Comparison of ENCODE assay signal across 15 cellular contexts in genomic region chr18:45402485-45403056, GRCh38.
DNase-seq lines count a peak whose midpoint lies in the region; ATAC-seq, FAIRE-seq and TF ChIP-seq lines count a peak whose summit lies in the region.
"Had no signal": no experiment of that assay in that cellular context is flagged by ENCODE, and none has a peak within 500 bp of the region (broad histone marks: within the 10 kb centered on the region; RNA-seq: fewer than 3 reads in every experiment).

No MANE protein-coding gene starts in this region.

- TF ChIP-seq CTCF in RWPE1 (conservative IDR thresholded peaks at IDR 0.05; ENCODE audit: low read depth): no peak

- POLR2A ChIA-PET in RWPE1 (lab: Yijun Ruan, JAX; ENCODE audit: low non-redundant PET): no interaction called here

- H3K36me3 Mint-ChIP-seq in activated T-cell treated with anti-CD3 and anti-CD28 coated beads, Interleukin-2, amount 50 U/mL, for 72 hours (ENCODE audit: insufficient read depth in 2 of 2): no peaks in the 10 kb centered on the region
- H3K36me3 Mint-ChIP-seq in activated T-cell treated with anti-CD3 and anti-CD28 coated beads, Interleukin-2, amount 50 U/mL, for 24 hours (ENCODE audit: low read depth): no peaks in the 10 kb centered on the region
- H3K36me3 Mint-ChIP-seq: memory B cell had no signal

- H3K4me1 Mint-ChIP-seq in activated T-cell treated with anti-CD3 and anti-CD28 coated beads, Interleukin-2, amount 50 U/mL, for 72 hours (ENCODE audit: low read depth): no peaks in the 10 kb centered on the region
- H3K4me1 Mint-ChIP-seq in activated T-cell treated with anti-CD3 and anti-CD28 coated beads, Interleukin-2, amount 50 U/mL, for 24 hours (ENCODE audit: low read depth): peaks cover 4% of the 10 kb centered on the region
- H3K4me1 Mint-ChIP-seq: central memory CD8-positive, alpha-beta T cell; memory B cell had no signal

- CTCF ChIA-PET in RWPE1 (lab: Yijun Ruan, JAX): interaction anchor here (0.5 kb wide), 1 partner anchor 794 kb away, joined by 4 read pairs; no protein-coding TSS in a partner anchor

- no peak for DNase-seq in activated T-cell treated with anti-CD3 and anti-CD28 coated beads, Interleukin-2, amount 50 U/mL, for 72 hours
- no peak for DNase-seq in activated T-cell treated with anti-CD3 and anti-CD28 coated beads, Interleukin-2, amount 50 U/mL, for 24 hours
- peak; percentile 57 for DNase-seq in RWPE1 (ENCODE audit: low spot score)
- peak; percentile 6 for DNase-seq in fibroblast of peridontal ligament (ENCODE audit: extremely low read depth)
- peak; percentile 12 for DNase-seq in urothelium cell line (ENCODE audit: low spot score)
- no peak for DNase-seq in left ventricle myocardium superior
- DNase-seq: activated gamma-delta T cell; NCI-H2171; stimulated activated CD4-positive, alpha-beta T cell treated with anti-CD3 and anti-CD28 coated beads, Interleukin-12 subunit alpha, Interleukin-12 subunit beta, amount 100 ng/mL, for 4 hours; trophoblast cell had no signal

- no peak for FAIRE-seq in urothelium cell line (lab: Jason Lieb, UNC)

- peaks cover 32% of the 10 kb centered on the region for H3K27me3 Mint-ChIP-seq in activated T-cell treated with anti-CD3 and anti-CD28 coated beads, Interleukin-2, amount 50 U/mL, for 72 hours (ENCODE audit: low read depth)
- H3K27me3 Mint-ChIP-seq in activated T-cell treated with anti-CD3 and anti-CD28 coated beads, Interleukin-2, amount 50 U/mL, for 24 hours: no peaks in the 10 kb centered on the region

- no peak overlapping the region for H3K27ac Mint-ChIP-seq in activated T-cell treated with anti-CD3 and anti-CD28 coated beads, Interleukin-2, amount 50 U/mL, for 72 hours
- no peak overlapping the region for H3K27ac Mint-ChIP-seq in activated T-cell treated with anti-CD3 and anti-CD28 coated beads, Interleukin-2, amount 50 U/mL, for 24 hours
- H3K27ac Mint-ChIP-seq: memory B cell had no signal

- no peak overlapping the region for H3K4me3 Mint-ChIP-seq in activated T-cell treated with anti-CD3 and anti-CD28 coated beads, Interleukin-2, amount 50 U/mL, for 72 hours
- no peak overlapping the region for H3K4me3 Mint-ChIP-seq in activated T-cell treated with anti-CD3 and anti-CD28 coated beads, Interleukin-2, amount 50 U/mL, for 24 hours
- H3K4me3 Mint-ChIP-seq: central memory CD8-positive, alpha-beta T cell; memory B cell had no signal

- no peak overlapping the region for H3K27ac ChIP-seq in RWPE1
- H3K27ac ChIP-seq: neutrophil had no signal

- no peaks in the 10 kb centered on the region for H3K9me3 Mint-ChIP-seq in activated T-cell treated with anti-CD3 and anti-CD28 coated beads, Interleukin-2, amount 50 U/mL, for 72 hours
- H3K9me3 Mint-ChIP-seq in activated T-cell treated with anti-CD3 and anti-CD28 coated beads, Interleukin-2, amount 50 U/mL, for 24 hours: no peaks in the 10 kb centered on the region
- H3K9me3 Mint-ChIP-seq: central memory CD8-positive, alpha-beta T cell had no signal

- peak; percentile 84 to 94 for ATAC-seq in activated T-cell treated with anti-CD3 and anti-CD28 coated beads, Interleukin-2, amount 50 U/mL, for 72 hours (replicated peaks in 1 of 2)
- ATAC-seq in left ventricle myocardium superior (no peak), GM19455 (IDR thresholded peaks at IDR 0.05; ENCODE audit: unreplicated experiment) (no peak), HG03280 (IDR thresholded peaks at IDR 0.05; ENCODE audit: unreplicated experiment) (no peak)

- intact Hi-C loops in left ventricle myocardium superior (cut with micrococcal nuclease): no loop called here

Comparison
In these comparisons a context has a peak if more than half of its experiments do, and no peak if none do; other contexts are left out.
1. ATAC-seq: peak in activated T-cell treated with anti-CD3 and anti-CD28 coated beads, Interleukin-2, amount 50 U/mL, for 72 hours (2 of 2); none in left ventricle myocardium superior (single experiment), GM19455 (single experiment) and HG03280 (single experiment).
2. DNase-seq: peak in RWPE1 (single experiment), fibroblast of peridontal ligament (single experiment) and urothelium cell line (single experiment); none in activated T-cell treated with anti-CD3 and anti-CD28 coated beads, Interleukin-2, amount 50 U/mL, for 72 hours (0 of 2), activated T-cell treated with anti-CD3 and anti-CD28 coated beads, Interleukin-2, amount 50 U/mL, for 24 hours (single experiment) and left ventricle myocardium superior (single experiment).